ENCODE assay signal across 21 cellular contexts in the genomic region with DNA sequence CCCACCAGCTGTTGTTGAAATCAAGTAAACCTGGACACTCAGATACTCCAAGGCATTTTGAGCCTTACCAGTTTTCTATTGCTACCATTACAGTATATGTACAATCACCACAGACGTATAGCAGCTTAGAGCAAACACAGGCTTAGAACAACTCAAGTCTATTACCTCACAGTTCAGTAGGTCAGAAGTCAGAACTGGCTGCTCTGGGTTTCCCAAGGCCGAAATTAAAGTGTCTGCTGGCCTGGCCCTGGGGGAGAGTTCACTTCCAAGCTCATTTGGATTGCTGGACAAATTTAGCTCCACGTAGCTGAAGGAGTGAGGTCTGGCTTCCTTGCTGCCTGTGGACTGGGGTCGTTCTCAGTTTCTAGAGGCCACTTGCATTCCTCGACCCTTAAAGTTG.
DNase-seq lines count a peak whose midpoint lies in the region; ATAC-seq and TF ChIP-seq lines count a peak whose summit lies in the region.
"Had no signal": no experiment of that assay in that cellular context is flagged by ENCODE, and none has a peak within 500 bp of the region (broad histone marks: within the 10 kb centered on the region; RNA-seq: fewer than 3 reads in every experiment).

No MANE protein-coding gene starts in this region.

- POLR2A ChIA-PET in activated CD4-positive, alpha-beta T cell treated with anti-CD3 and anti-CD28 coated beads, Interleukin-2, amount 10 ng/mL, durations not matched to agents 7 days and 5 days (lab: Charles Lee): no interaction called here

- 36% methylated on average over 5 of the region's 5 CpGs for WGBS in right cardiac atrium

- H3K27ac ChIP-seq in right cardiac atrium (ENCODE audit: low read length): no peak overlapping the region
- H3K27ac ChIP-seq: 22Rv1, BLaER1, HL-60, RWPE1 had no signal

- H3K4me1 ChIP-seq in right cardiac atrium (ENCODE audit: control insufficient read depth, insufficient read depth, low read length): no peaks in the 10 kb centered on the region
- H3K4me1 ChIP-seq: BLaER1 had no signal

- TF ChIP-seq CTCF in nephron progenitor cell (IDR thresholded peaks at IDR 0.05): no peak

- no peak overlapping the region for H3K4me3 Mint-ChIP-seq in nephron progenitor cell
- H3K4me3 Mint-ChIP-seq in activated naive CD8-positive, alpha-beta T cell treated with anti-CD3 and anti-CD28 coated beads, Interleukin-2, amount 50 U/mL, for 24 hours: no peak overlapping the region
- H3K4me3 Mint-ChIP-seq in activated CD4-positive, alpha-beta T cell treated with anti-CD3 and anti-CD28 coated beads, Interleukin-2, amount 10 ng/mL, durations not matched to agents 7 days and 5 days: no peak overlapping the region
- H3K4me3 Mint-ChIP-seq: CD8-positive, alpha-beta memory T cell had no signal

- no peaks in the 10 kb centered on the region for H3K36me3 Mint-ChIP-seq in nephron progenitor cell (ENCODE audit: low read depth)
- H3K36me3 Mint-ChIP-seq in activated naive CD8-positive, alpha-beta T cell treated with anti-CD3 and anti-CD28 coated beads, Interleukin-2, amount 50 U/mL, for 24 hours (ENCODE audit: low read depth): no peaks in the 10 kb centered on the region
- peaks cover 0 to 2% of the 10 kb centered on the region in 2 donors for H3K36me3 Mint-ChIP-seq in activated naive CD4-positive, alpha-beta T cell treated with anti-CD3 and anti-CD28 coated beads, Interleukin-2, amount 50 U/mL, for 72 hours
- H3K36me3 Mint-ChIP-seq in activated CD4-positive, alpha-beta T cell treated with anti-CD3 and anti-CD28 coated beads, Interleukin-2, amount 10 ng/mL, durations not matched to agents 7 days and 5 days (ENCODE audit: low read depth): peaks cover 4% of the 10 kb centered on the region

- no peaks in the 10 kb centered on the region for H3K27me3 ChIP-seq in right cardiac atrium (ENCODE audit: control insufficient read depth, insufficient read depth)
- H3K27me3 ChIP-seq: BLaER1, MG63 had no signal

- intact Hi-C loops in right cardiac atrium (cut with DNase I): no loop called here

- peaks cover 9% of the 10 kb centered on the region for H3K4me1 Mint-ChIP-seq in nephron progenitor cell
- peaks cover 13% of the 10 kb centered on the region for H3K4me1 Mint-ChIP-seq in activated naive CD8-positive, alpha-beta T cell treated with anti-CD3 and anti-CD28 coated beads, Interleukin-2, amount 50 U/mL, for 24 hours
- peaks cover 14% of the 10 kb centered on the region for H3K4me1 Mint-ChIP-seq in activated CD4-positive, alpha-beta T cell treated with anti-CD3 and anti-CD28 coated beads, Interleukin-2, amount 10 ng/mL, durations not matched to agents 7 days and 5 days

- CTCF ChIA-PET in activated CD4-positive, alpha-beta T cell treated with anti-CD3 and anti-CD28 coated beads, Interleukin-2, amount 10 ng/mL, durations not matched to agents 7 days and 5 days (lab: Charles Lee): no interaction called here

- DNase-seq in SIG-M5 treated with dmso at 0.1 percent for 504 hours (lab: John Stamatoyannopoulos, UW; ENCODE audit: unreplicated experiment) (peak; percentile 8), SIG-M5 (lab: John Stamatoyannopoulos, UW) (no peak), right cardiac atrium (peak in 2 of 3 donors; percentile 17 to 43), nephron progenitor cell (no peak)
- DNase-seq in activated naive CD8-positive, alpha-beta T cell treated with anti-CD3 and anti-CD28 coated beads, Interleukin-2, amount 50 U/mL, for 24 hours: no peak
- no peak for DNase-seq in activated naive CD4-positive, alpha-beta T cell treated with anti-CD3 and anti-CD28 coated beads, Interleukin-2, amount 50 U/mL, for 72 hours (ENCODE audit: low spot score in 2 of 2)
- no peak for DNase-seq in activated CD4-positive, alpha-beta T cell treated with anti-CD3 and anti-CD28 coated beads, Interleukin-2, amount 10 ng/mL, durations not matched to agents 7 days and 5 days
- DNase-seq: CD8-positive, alpha-beta memory T cell; GOT3; MG63; NCI-H1092 treated with DMSO at 0.1 percent for 48 hours; NCI-H1694; NCI-H345; NCI-H526 treated with DMSO at 0.1 percent for 48 hours; NK-92 treated with Interleukin-12 subunit alpha and Interleukin-12 subunit beta, amount 100 ng/mL, for 24 hours; OCI-M1 had no signal

- peaks cover 3% of the 10 kb centered on the region for H3K27me3 Mint-ChIP-seq in nephron progenitor cell (ENCODE audit: low read depth, poor library complexity)
- H3K27me3 Mint-ChIP-seq in activated naive CD8-positive, alpha-beta T cell treated with anti-CD3 and anti-CD28 coated beads, Interleukin-2, amount 50 U/mL, for 24 hours: no peaks in the 10 kb centered on the region
- no peaks in the 10 kb centered on the region for H3K27me3 Mint-ChIP-seq in activated CD4-positive, alpha-beta T cell treated with anti-CD3 and anti-CD28 coated beads, Interleukin-2, amount 10 ng/mL, durations not matched to agents 7 days and 5 days
- H3K27me3 Mint-ChIP-seq: CD8-positive, alpha-beta memory T cell had no signal

- H3K27ac Mint-ChIP-seq in nephron progenitor cell: peak overlapping the region; percentile 49
- H3K27ac Mint-ChIP-seq in activated naive CD8-positive, alpha-beta T cell treated with anti-CD3 and anti-CD28 coated beads, Interleukin-2, amount 50 U/mL, for 24 hours: no peak overlapping the region
- H3K27ac Mint-ChIP-seq in activated naive CD4-positive, alpha-beta T cell treated with anti-CD3 and anti-CD28 coated beads, Interleukin-2, amount 50 U/mL, for 72 hours: no peak overlapping the region
- no peak overlapping the region for H3K27ac Mint-ChIP-seq in activated CD4-positive, alpha-beta T cell treated with anti-CD3 and anti-CD28 coated beads, Interleukin-2, amount 10 ng/mL, durations not matched to agents 7 days and 5 days
- H3K27ac Mint-ChIP-seq: CD8-positive, alpha-beta memory T cell had no signal

- no peaks in the 10 kb centered on the region for H3K9me3 ChIP-seq in right cardiac atrium (ENCODE audit: control insufficient read depth, low read length)
- H3K9me3 ChIP-seq: BLaER1, MG63 had no signal

- ATAC-seq in right cardiac atrium: peak; percentile 40 to 72
- ATAC-seq in activated naive CD8-positive, alpha-beta T cell treated with anti-CD3 and anti-CD28 coated beads, Interleukin-2, amount 50 U/mL, for 24 hours: no peak
- no peak for ATAC-seq in activated naive CD4-positive, alpha-beta T cell treated with anti-CD3 and anti-CD28 coated beads, Interleukin-2, amount 50 U/mL, for 72 hours
- ATAC-seq in HG02884 (IDR thresholded peaks at IDR 0.05; ENCODE audit: unreplicated experiment): no peak

- no peak overlapping the region for H3K4me3 ChIP-seq in right cardiac atrium (ENCODE audit: low read length)
- H3K4me3 ChIP-seq: BLaER1, MG63 had no signal

- no peaks in the 10 kb centered on the region for H3K9me3 Mint-ChIP-seq in nephron progenitor cell
- H3K9me3 Mint-ChIP-seq in activated naive CD8-positive, alpha-beta T cell treated with anti-CD3 and anti-CD28 coated beads, Interleukin-2, amount 50 U/mL, for 24 hours: no peaks in the 10 kb centered on the region
- peaks cover 0 to 8% of the 10 kb centered on the region in 2 donors for H3K9me3 Mint-ChIP-seq in activated naive CD4-positive, alpha-beta T cell treated with anti-CD3 and anti-CD28 coated beads, Interleukin-2, amount 50 U/mL, for 72 hours
- peaks cover 5% of the 10 kb centered on the region for H3K9me3 Mint-ChIP-seq in activated CD4-positive, alpha-beta T cell treated with anti-CD3 and anti-CD28 coated beads, Interleukin-2, amount 10 ng/mL, durations not matched to agents 7 days and 5 days

Comparison
In these comparisons a context has a peak if more than half of its experiments do, and no peak if none do; other contexts are left out.
1. DNase-seq: peak in SIG-M5 treated with dmso at 0.1 percent for 504 hours (single experiment) and right cardiac atrium (2 of 3); none in SIG-M5 (single experiment), nephron progenitor cell (single experiment), activated naive CD8-positive, alpha-beta T cell treated with anti-CD3 and anti-CD28 coated beads, Interleukin-2, amount 50 U/mL, for 24 hours (single experiment), activated naive CD4-positive, alpha-beta T cell treated with anti-CD3 and anti-CD28 coated beads, Interleukin-2, amount 50 U/mL, for 72 hours (0 of 2) and activated CD4-positive, alpha-beta T cell treated with anti-CD3 and anti-CD28 coated beads, Interleukin-2, amount 10 ng/mL, durations not matched to agents 7 days and 5 days (single experiment).
2. ATAC-seq: peak in right cardiac atrium (2 of 2); none in activated naive CD8-positive, alpha-beta T cell treated with anti-CD3 and anti-CD28 coated beads, Interleukin-2, amount 50 U/mL, for 24 hours (single experiment), activated naive CD4-positive, alpha-beta T cell treated with anti-CD3 and anti-CD28 coated beads, Interleukin-2, amount 50 U/mL, for 72 hours (0 of 2) and HG02884 (single experiment).